Comparison of ENCODE assay signal across 8 cellular contexts in the genomic region with DNA sequence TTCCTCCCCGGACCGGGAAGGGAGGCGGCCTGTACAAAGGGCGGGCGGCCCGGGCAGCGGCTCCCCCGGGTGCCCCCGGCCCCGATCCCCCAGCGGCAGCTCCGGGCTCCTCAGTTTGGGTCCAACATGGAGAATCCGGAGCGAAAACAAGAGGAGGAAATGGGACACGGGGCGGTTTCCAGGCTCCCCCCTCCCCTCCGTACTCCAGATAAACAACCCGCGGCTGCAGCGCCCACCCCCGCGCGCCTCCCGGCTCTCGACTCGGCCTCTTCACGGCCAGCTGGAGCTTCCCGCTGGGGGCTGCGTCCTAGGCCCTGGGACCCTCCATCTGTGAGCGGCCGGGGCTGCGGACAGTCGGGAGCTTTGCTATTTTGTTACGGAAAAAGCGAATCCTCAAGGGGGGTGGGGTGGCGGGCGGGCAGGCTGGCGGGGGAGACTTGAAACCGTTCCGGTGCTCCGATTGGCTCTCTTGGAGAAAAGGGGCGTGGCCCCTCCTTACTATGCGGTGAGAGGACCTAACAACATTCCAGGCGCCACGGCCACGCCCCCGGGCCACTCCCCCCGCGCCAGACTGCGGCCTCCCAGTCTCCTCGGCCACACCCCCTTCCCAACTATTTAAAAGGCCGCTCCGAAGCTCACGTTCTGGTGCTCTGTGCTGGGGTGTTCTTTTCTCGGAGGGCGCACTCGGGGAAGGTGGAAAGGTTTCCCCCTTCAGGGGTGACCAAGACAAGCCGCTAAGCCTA. TPM values are rescaled to one million over a fixed set of nuclear protein-coding genes. Genes with fewer than 3 reads are reported as not detected.
DNase-seq lines count a peak whose midpoint lies in the region; ATAC-seq and TF ChIP-seq lines count a peak whose summit lies in the region.

A gene with protein sequence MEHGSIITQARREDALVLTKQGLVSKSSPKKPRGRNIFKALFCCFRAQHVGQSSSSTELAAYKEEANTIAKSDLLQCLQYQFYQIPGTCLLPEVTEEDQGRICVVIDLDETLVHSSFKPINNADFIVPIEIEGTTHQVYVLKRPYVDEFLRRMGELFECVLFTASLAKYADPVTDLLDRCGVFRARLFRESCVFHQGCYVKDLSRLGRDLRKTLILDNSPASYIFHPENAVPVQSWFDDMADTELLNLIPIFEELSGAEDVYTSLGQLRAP (minus strand): TSS at position 153 of the 743 bp plus-strand sequence. CDS start 294 bp downstream, outside the sequence.

- intact Hi-C loops in PC-3 (cut with micrococcal nuclease), result loop anchor here (2.0 kb wide), 1 partner anchor 18 kb away; no protein-coding TSS in a partner anchor

- peaks cover 46% of the 10 kb centered on the region for H3K79me2 ChIP-seq in PC-3 (ENCODE audit: low read length)

- H4K20me1 ChIP-seq in PC-3 (ENCODE audit: low read length), result peaks cover 19% of the 10 kb centered on the region

- DNase-seq in CMK (ENCODE audit: low read depth) (peak; percentile 92), PC-3 (peak; percentile 97), activated T-cell treated with anti-CD3 and anti-CD28 coated beads for 4 hours (peak; percentile 77), epidermal melanocyte (ENCODE audit: insufficient read length, low spot score) (peak; percentile 99), middle frontal gyrus (ENCODE audit: extremely low spot score, low spot score) (peak; percentile 95)
- DNase-seq in Jurkat, Clone E6-1 (ENCODE audit: low read depth, low spot score), result peak; percentile 95
- DNase-seq in stimulated activated CD8-positive, alpha-beta memory T cell treated with anti-CD3 and anti-CD28 coated beads, Interleukin-2, amount 100 ng/mL, for 1 hour (ENCODE audit: low read depth in 2 of 2), result peak; percentile 74 to 80

- H3K27ac ChIP-seq in PC-3 (ENCODE audit: low read length), result peak within 1 kb of the TSS; percentile 56

- no peak for TF ChIP-seq CTCF in PC-3 (conservative IDR thresholded peaks at IDR 0.05; ENCODE audit: low read depth, low read length)

- POLR2A ChIA-PET in PC-3 (lab: Charles Lee; ENCODE audit: unreplicated experiment), result interaction anchor here (0.7 kb wide), 1 partner anchor 18 kb away, joined by 3 read pairs; no protein-coding TSS in a partner anchor

- H3K27me3 ChIP-seq in PC-3 (ENCODE audit: low read length), result no peaks in the 10 kb centered on the region

- peaks cover 6% of the 10 kb centered on the region; the same call in 1 of the 2 replicates for H3K4me1 ChIP-seq in PC-3 (ENCODE audit: insufficient read depth, low read length)

- H3K36me3 ChIP-seq in PC-3 (ENCODE audit: low read depth, low read length), result no peaks in the 10 kb centered on the region

- peak within 1 kb of the TSS; percentile 93 for H2AFZ ChIP-seq in PC-3 (ENCODE audit: low read length)

- no peaks in the 10 kb centered on the region for H3K9me2 ChIP-seq in PC-3 (replicated peaks; ENCODE audit: low read length)

- peak within 1 kb of the TSS; percentile 76 for H3K9ac ChIP-seq in PC-3 (ENCODE audit: low read length)

- peak; percentile 48 for ATAC-seq in GM21526 (IDR thresholded peaks at IDR 0.05; ENCODE audit: low FRiP score, unreplicated experiment)
- peak; percentile 71 for ATAC-seq in PC-3

- CTCF ChIA-PET in PC-3 (lab: Charles Lee), result no interaction called here

- H3F3A ChIP-seq in PC-3 (ENCODE audit: low read length, unreplicated experiment), result no peaks in the 10 kb centered on the region

- peak within 1 kb of the TSS; percentile 85 for H3K4me3 ChIP-seq in Jurkat, Clone E6-1 (ENCODE audit: low read length)
- H3K4me3 ChIP-seq in PC-3 (ENCODE audit: low read length), result peak within 1 kb of the TSS; percentile 99

- BruUV-seq in PC-3 (replicated peaks; lab: Mats Ljungman, UMichigan), result no TSS peak

- peak within 1 kb of the TSS; percentile 98 for H3K4me2 ChIP-seq in PC-3 (ENCODE audit: low read length)

- H3K9me3 ChIP-seq in PC-3 (ENCODE audit: low read length), result no peaks in the 10 kb centered on the region

RNA-seq across cellular contexts. Expression of the gene that starts here (rescaled TPM):
- polyA plus RNA-seq in Jurkat, Clone E6-1 (2012; ENCODE audit: insufficient read depth, insufficient read length), result 51.8 TPM
- 37.4 and 39.4 TPM in 2 replicates for total RNA-seq in PC-3 (2014; rRNA removed)

Comparison
In these comparisons a context has a peak if more than half of its experiments do, and no peak if none do; other contexts are left out.
1. Peak in every context shown above with its lines: DNase-seq, ATAC-seq, H3K4me3 ChIP-seq and H3K27ac ChIP-seq.